4 cellular contexts compared by ENCODE assay signal in genomic region chrX:48166322-48166721, GRCh38. TPM values are rescaled to one million over a fixed set of nuclear protein-coding genes. Genes with fewer than 3 reads are reported as not detected.
"Had no signal": no experiment of that assay in that cellular context is flagged by ENCODE, and none has a peak within 500 bp of the region (broad histone marks: within the 10 kb centered on the region; RNA-seq: fewer than 3 reads in every experiment).

No MANE protein-coding gene starts in this region.

RNA-seq across cellular contexts. Expression of gene SSX5, which starts 30.3 kb away (rescaled TPM):
- total RNA-seq: LHCN-M2, M059J, MCF 10A, NCI-H460 had no signal

RNA-seq across cellular contexts. Expression of gene SPACA5B, which starts 35.9 kb away (rescaled TPM):
- total RNA-seq: LHCN-M2, M059J, MCF 10A, NCI-H460 had no signal
